21 cellular contexts compared by ENCODE assay signal in genomic region chr19:18357442-18358264, GRCh38. TPM values are rescaled to one million over a fixed set of nuclear protein-coding genes. Genes with fewer than 3 reads are reported as not detected.
A peak's percentile ranks its signal among the peaks of the same experiment; 100 is the strongest.
DNase-seq lines count a peak whose midpoint lies in the region; ATAC-seq and TF ChIP-seq lines count a peak whose summit lies in the region.
"Had no signal": no experiment of that assay in that cellular context is flagged by ENCODE, and none has a peak within 500 bp of the region (broad histone marks: within the 10 kb centered on the region; RNA-seq: fewer than 3 reads in every experiment).

No MANE protein-coding gene starts in this region.

- no peaks in the 10 kb centered on the region for H3K27me3 Mint-ChIP-seq in H9 (ENCODE audit: low read depth)
- no peaks in the 10 kb centered on the region for H3K27me3 Mint-ChIP-seq in T-helper 17 cell

- H2BK5ac ChIP-seq in H9 (ENCODE audit: insufficient read length, low read length): no peak overlapping the region

- no peaks in the 10 kb centered on the region for H3K4me1 ChIP-seq in H9 (ENCODE audit: insufficient read depth, low read length)
- H3K4me1 ChIP-seq: ascending aorta, esophagus squamous epithelium, right atrium auricular region, testis had no signal

- H3K14ac ChIP-seq in H9 (ENCODE audit: insufficient read depth, low read length): no peak overlapping the region

- no peak overlapping the region for H2BK15ac ChIP-seq in H9 (ENCODE audit: low read depth, low read length)

- H3K79me1 ChIP-seq in H9 (ENCODE audit: insufficient read depth, low read depth, low read length, poor library complexity, severe bottlenecking): no peaks in the 10 kb centered on the region

- no peak overlapping the region for H4K8ac ChIP-seq in H9 (replicated peaks; ENCODE audit: insufficient read length, low read depth, low read length)

- H3K27me3 ChIP-seq in AG04450 (ENCODE audit: control insufficient read depth, insufficient read depth, low read length) (no peaks in the 10 kb centered on the region), H9 (ENCODE audit: insufficient read depth, low read length) (no peaks in the 10 kb centered on the region)
- H3K27me3 ChIP-seq: ascending aorta; BLaER1 treated with 17β-estradiol and CSF1 and Interleukin-3, amounts not matched to agents 10 nM and 100 nM; esophagus squamous epithelium; right atrium auricular region; testis had no signal

- no peak for TF ChIP-seq CTCF in AG04450 (IDR thresholded peaks at IDR 0.05; ENCODE audit: low read depth, low read length)
- no peak for TF ChIP-seq CTCF in H9 (conservative IDR thresholded peaks at IDR 0.05)

- POLR2A ChIA-PET in AG04450 (lab: Yijun Ruan, JAX): no interaction called here

- CTCF ChIA-PET in AG04450 (lab: Charles Lee): interaction anchor here (1.0 kb wide), 1 partner anchor 53 kb away, joined by 4 read pairs; no protein-coding TSS in a partner anchor

- DNase-seq in AG04450 (ENCODE audit: low read depth, low spot score): no peak
- DNase-seq in OCI-M1 (lab: John Stamatoyannopoulos, UW): peak; percentile 90
- no peak for DNase-seq in left colon
- no peak for DNase-seq in H9
- DNase-seq in stimulated activated CD4-positive, alpha-beta T cell treated with anti-CD3 and anti-CD28 coated beads, Interleukin-4, amount 100 ng/mL, for 24 hours: no peak
- no peak for DNase-seq in T-helper 17 cell
- DNase-seq: activated naive CD4-positive, alpha-beta T cell treated with anti-CD3 and anti-CD28 coated beads, Interleukin-2, amount 50 U/mL, for 16 hours; activated T-cell treated with anti-CD3 and anti-CD28 coated beads, Interleukin-2, amount 50 U/mL, for 4 hours; cerebellar nuclear complex; effector CD8-positive, alpha-beta T cell; esophagus squamous epithelium; NCI-H1417; NCI-H2171; NCI-H774; PC-9; testis had no signal

- no peak overlapping the region for H4K5ac ChIP-seq in H9 (ENCODE audit: insufficient read length, low read depth, low read length)

- H3K27ac ChIP-seq in AG04450 (ENCODE audit: low read depth, low read length) (peak overlapping the region; percentile 2), H9 (ENCODE audit: insufficient read length, low read depth, low read length) (no peak overlapping the region)
- H3K27ac ChIP-seq: ascending aorta; BLaER1 treated with 17β-estradiol and CSF1 and Interleukin-3, amounts not matched to agents 10 nM and 100 nM; esophagus squamous epithelium; PC-9; right atrium auricular region; testis had no signal

- H3K23ac ChIP-seq in H9 (ENCODE audit: insufficient read length, low read depth, low read length): no peak overlapping the region

- no peak overlapping the region for H3K18ac ChIP-seq in H9 (ENCODE audit: insufficient read length, low read depth, low read length)

- H2BK120ac ChIP-seq in H9 (ENCODE audit: low read depth, low read length, poor library complexity, severe bottlenecking): no peak overlapping the region

- no peak overlapping the region for H2BK20ac ChIP-seq in H9 (ENCODE audit: low read depth, low read length, poor library complexity, severe bottlenecking)

- no peak overlapping the region for H3K4ac ChIP-seq in H9 (ENCODE audit: low read depth, low read length)

- intact Hi-C loops in left colon (cut with DNase I, micrococcal nuclease): loop anchor here in 1 of 2 donors (10.0 kb wide), 1 partner anchor 57 kb away; the partner anchor contains the start of gene SSBP4

- H3K9me3 Mint-ChIP-seq in H9: no peaks in the 10 kb centered on the region
- H3K9me3 Mint-ChIP-seq: activated T-cell treated with anti-CD3 and anti-CD28 coated beads, Interleukin-2, amount 50 U/mL, for 4 hours had no signal

- H3K9me3 ChIP-seq in AG04450 (ENCODE audit: control insufficient read depth, insufficient read depth, low read length) (peaks cover 15% of the 10 kb centered on the region), H9 (ENCODE audit: control insufficient read depth, low read depth, low read length) (no peaks in the 10 kb centered on the region), T-helper 17 cell (ENCODE audit: control insufficient read depth, low read length, poor library complexity, severe bottlenecking) (no peaks in the 10 kb centered on the region)
- H3K9me3 ChIP-seq: ascending aorta, esophagus squamous epithelium, right atrium auricular region, testis had no signal

- H3K4me2 ChIP-seq in H9 (ENCODE audit: insufficient read depth, insufficient read length, low read length): no peak overlapping the region
- H3K4me2 ChIP-seq: BLaER1 treated with 17β-estradiol and CSF1 and Interleukin-3, amounts not matched to agents 10 nM and 100 nM; PC-9 had no signal

- H3K79me2 ChIP-seq in H9 (ENCODE audit: insufficient read depth, low read length): no peaks in the 10 kb centered on the region

- no peak overlapping the region for H2AK5ac ChIP-seq in H9 (ENCODE audit: insufficient read length, low read length)

- H3K9ac ChIP-seq in H9 (ENCODE audit: extremely low read depth, insufficient read length, low read length): no peak overlapping the region
- H3K9ac ChIP-seq: BLaER1 treated with 17β-estradiol and CSF1 and Interleukin-3, amounts not matched to agents 10 nM and 100 nM had no signal

- no peak overlapping the region for H4K91ac ChIP-seq in H9 (ENCODE audit: insufficient read length, low read depth, low read length)

- no peak overlapping the region for H2BK12ac ChIP-seq in H9 (ENCODE audit: insufficient read length, low read depth, low read length)

- H2AFZ ChIP-seq in H9 (ENCODE audit: low read length): no peak overlapping the region
- H2AFZ ChIP-seq: PC-9 had no signal

- H3K36me3 Mint-ChIP-seq in H9 (ENCODE audit: insufficient read depth in 1 of 3, low read depth in 3 of 3) (peaks cover 19 to 67% (median 19%) of the 10 kb centered on the region in 3 experiments), T-helper 17 cell (ENCODE audit: low read depth) (peaks cover 8% of the 10 kb centered on the region)

- no peak overlapping the region; a peak in 1 of 5 replicates for H3K4me3 Mint-ChIP-seq in H9
- H3K4me3 Mint-ChIP-seq in T-helper 17 cell: no peak overlapping the region
- H3K4me3 Mint-ChIP-seq: activated T-cell treated with anti-CD3 and anti-CD28 coated beads, Interleukin-2, amount 50 U/mL, for 4 hours had no signal

- H3K27ac Mint-ChIP-seq in H9 (no peak overlapping the region), T-helper 17 cell (no peak overlapping the region)

- WGBS in H9 (ENCODE audit: extremely low coverage, insufficient read length, low lambda C conversion rate): no CpG with 5 or more reads among the region's 17 CpGs

- H3K4me3 ChIP-seq in AG04450 (ENCODE audit: low read depth, low read length): no peak overlapping the region
- H3K4me3 ChIP-seq: ascending aorta; BLaER1 treated with 17β-estradiol and CSF1 and Interleukin-3, amounts not matched to agents 10 nM and 100 nM; esophagus squamous epithelium; PC-9; right atrium auricular region; testis had no signal

- H3K56ac ChIP-seq in H9 (ENCODE audit: insufficient read length, low read depth, low read length): no peak overlapping the region

- H3K4me1 Mint-ChIP-seq in H9: no peaks in the 10 kb centered on the region
- no peaks in the 10 kb centered on the region for H3K4me1 Mint-ChIP-seq in T-helper 17 cell

- no peak overlapping the region for H3T11ph ChIP-seq in H9 (ENCODE audit: low read length)

- H3K23me2 ChIP-seq in H9 (ENCODE audit: insufficient read length, low read depth, low read length, poor library complexity, severe bottlenecking): no peaks in the 10 kb centered on the region

- ATAC-seq in left colon (peak; percentile 56), T-helper 17 cell (no peak)
- ATAC-seq: activated T-cell treated with anti-CD3 and anti-CD28 coated beads, Interleukin-2, amount 50 U/mL, for 4 hours had no signal

- H4K20me1 ChIP-seq in H9 (ENCODE audit: control insufficient read depth, insufficient read depth, insufficient read length): no peaks in the 10 kb centered on the region

RNA-seq across cellular contexts. Expression of gene PGPEP1, which starts 17.3 kb away (rescaled TPM):
- polyA plus RNA-seq in AG04450 (2011; rRNA removed): 22.0 and 29.1 TPM in 2 replicates
- polyA minus RNA-seq in AG04450 (2011; rRNA and poly(A)+ RNA removed): 78.8 and 120 TPM in 2 replicates
- 100 to 1,000 TPM; 105 to 109 TPM for total RNA-seq in left colon
- total RNA-seq in H9 (2021): 61.4 and 64.8 TPM in 2 replicates
- 10 to 100 TPM; 22.0 to 28.3 TPM for total RNA-seq in T-helper 17 cell

RNA-seq across cellular contexts. Expression of gene GDF15, which starts 28.3 kb away (rescaled TPM):
- 25.0 and 35.9 TPM in 2 replicates for polyA plus RNA-seq in AG04450 (2011; rRNA removed)
- 9.5 and 14.5 TPM in 2 replicates for polyA minus RNA-seq in AG04450 (2011; rRNA and poly(A)+ RNA removed)
- total RNA-seq in left colon: 10 to 100 TPM; 32.2 to 87.6 TPM
- 5.7 and 7.0 TPM in 2 replicates for total RNA-seq in H9 (2021)
- under 1 TPM; 0.29 to 0.85 TPM for total RNA-seq in T-helper 17 cell
- total RNA-seq: T-helper 2 cell treated with Interferon-gamma antibody and Interleukin-4, amounts not matched to agents 100 ng/mL and 5 ng/mL, for 36 hours had no signal

RNA-seq across cellular contexts. Expression of gene LSM4, which starts 34.8 kb away (rescaled TPM):
- 58.6 and 69.3 TPM in 2 replicates for polyA plus RNA-seq in AG04450 (2011; rRNA removed)
- polyA minus RNA-seq in AG04450 (2011; rRNA and poly(A)+ RNA removed): 22.1 and 25.7 TPM in 2 replicates
- 100 to 1,000 TPM; 106 to 148 TPM for total RNA-seq in left colon
- 342 and 344 TPM in 2 replicates for total RNA-seq in H9 (2021)
- total RNA-seq in T-helper 17 cell: 10 to 100 TPM; 43.3 to 46.6 TPM

RNA-seq across cellular contexts. Expression of gene LRRC25, which starts 39.8 kb away (rescaled TPM):
- 0.12 and 0.32 TPM in 2 replicates for polyA plus RNA-seq in AG04450 (2011; rRNA removed)
- 0.17 and 0.60 TPM in 2 replicates for polyA minus RNA-seq in AG04450 (2011; rRNA and poly(A)+ RNA removed)
- total RNA-seq in left colon (1 to 10 TPM in 1 of 2 donors, under 1 TPM in 1; 0.79 to 5.1 TPM), H9 (2021) (0.18 TPM in 1 of 2 replicates, not detected in the other), T-helper 17 cell (1 to 10 TPM in 1 of 2 donors, under 1 TPM in 1; 0.63 to 3.2 TPM)
- total RNA-seq: A673; activated T-cell treated with anti-CD3 and anti-CD28 coated beads, Interleukin-2, amount 50 U/mL, for 4 hours; PC-9; T-helper 2 cell treated with Interferon-gamma antibody and Interleukin-4, amounts not matched to agents 100 ng/mL and 5 ng/mL, for 36 hours had no signal
